21 cellular contexts compared by ENCODE assay signal in the genomic region with DNA sequence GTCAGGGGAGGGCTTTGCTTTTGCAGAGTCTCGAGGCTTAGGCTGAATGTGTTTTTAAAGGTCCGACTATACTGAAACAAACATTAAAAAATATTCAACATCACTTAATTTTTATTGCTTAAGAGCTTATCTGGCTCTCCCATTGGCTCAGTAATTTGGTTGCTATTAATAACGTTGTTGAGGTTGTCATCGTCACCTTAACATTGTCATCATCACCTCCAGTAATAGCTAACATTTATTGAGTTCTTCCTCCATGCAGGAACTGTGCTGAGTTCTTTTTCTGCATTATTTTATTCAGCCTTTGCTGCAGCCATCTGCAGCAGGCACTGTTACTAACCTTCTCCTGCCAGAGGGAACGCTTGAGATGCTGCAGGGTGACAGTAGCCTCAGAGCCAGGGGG. TPM values are rescaled to one million over a fixed set of nuclear protein-coding genes. Genes with fewer than 3 reads are reported as not detected.
A peak's percentile ranks its signal among the peaks of the same experiment; 100 is the strongest.
DNase-seq lines count a peak whose midpoint lies in the region; ATAC-seq and TF ChIP-seq lines count a peak whose summit lies in the region.
"Had no signal": no experiment of that assay in that cellular context is flagged by ENCODE, and none has a peak within 500 bp of the region (broad histone marks: within the 10 kb centered on the region; RNA-seq: fewer than 3 reads in every experiment).

No MANE protein-coding gene starts in this region.

- 86% methylated on average over 5 of the region's 5 CpGs for WGBS in sigmoid colon, 2 donors

- peaks cover 37 to 39% of the 10 kb centered on the region in 2 donors for H3K4me1 Mint-ChIP-seq in effector memory CD8-positive, alpha-beta T cell (ENCODE audit: low read depth in 2 of 2)

- ATAC-seq in effector memory CD8-positive, alpha-beta T cell (replicated peaks), result no peak
- ATAC-seq in GM19467 (IDR thresholded peaks at IDR 0.05; ENCODE audit: unreplicated experiment), result no peak
- ATAC-seq: A549, HepG2 had no signal

- peaks cover 7 to 72% (median 62%) of the 10 kb centered on the region in 11 experiments; a peak in 20 of 22 replicates for H4K20me1 ChIP-seq in BLaER1 treated with 17β-estradiol and CSF1 and Interleukin-3, amounts not matched to agents 10 nM and 100 nM

- TF ChIP-seq CTCF in left ventricle myocardium inferior (IDR thresholded peaks at IDR 0.05; ENCODE audit: borderline replicate concordance) (no peak), sigmoid colon (IDR thresholded peaks at IDR 0.05) (no peak)

- no peak overlapping the region for H3K9ac ChIP-seq in BLaER1 treated with 17β-estradiol and CSF1 and Interleukin-3, amounts not matched to agents 10 nM and 100 nM
- H3K9ac ChIP-seq: KMS-11 had no signal

- H3K27me3 ChIP-seq in BLaER1 treated with 17β-estradiol and CSF1 and Interleukin-3, amounts not matched to agents 10 nM and 100 nM, result peaks cover 0 to 73% (median 0%) of the 10 kb centered on the region in 11 experiments; a peak in 8 of 22 replicates
- H3K27me3 ChIP-seq in left ventricle myocardium inferior (ENCODE audit: low read depth) (no peaks in the 10 kb centered on the region), sigmoid colon (no peaks in the 10 kb centered on the region)

- H3K36me3 ChIP-seq in BLaER1 treated with 17β-estradiol and CSF1 and Interleukin-3, amounts not matched to agents 10 nM and 100 nM, result peaks cover 0 to 37% (median 24%) of the 10 kb centered on the region in 11 experiments; a peak in 17 of 22 replicates
- H3K36me3 ChIP-seq in left ventricle myocardium inferior (no peaks in the 10 kb centered on the region), sigmoid colon (no peaks in the 10 kb centered on the region)

- peaks cover 28 to 86% (median 71%) of the 10 kb centered on the region in 10 experiments for H3K4me1 ChIP-seq in BLaER1 treated with 17β-estradiol and CSF1 and Interleukin-3, amounts not matched to agents 10 nM and 100 nM
- H3K4me1 ChIP-seq in left ventricle myocardium inferior (peaks cover 76% of the 10 kb centered on the region), sigmoid colon (peaks cover 0 to 72% (median 61%) of the 10 kb centered on the region in 4 donors)
- H3K4me1 ChIP-seq: A549 had no signal

- intact Hi-C loops in left ventricle myocardium inferior (cut with micrococcal nuclease) (no loop called here), sigmoid colon (cut with DNase I) (no loop called here)

- no peak for DNase-seq in effector memory CD8-positive, alpha-beta T cell
- DNase-seq in left ventricle myocardium inferior, result no peak
- DNase-seq in sigmoid colon, result no peak
- no peak for DNase-seq in DMS114 treated with DMSO at 0.1 percent for 48 hours (lab: John Stamatoyannopoulos, UW; ENCODE audit: unreplicated experiment)
- DNase-seq in central memory CD4-positive, alpha-beta T cell, result no peak
- no peak for DNase-seq in superior temporal gyrus (ENCODE audit: extremely low spot score)
- DNase-seq: DMS79 treated with DMSO at 0.1 percent for 48 hours; H9; NCI-H1092; NCI-H1436 treated with DMSO at 0.1 percent for 48 hours; NCI-H2029; NCI-H345; NCI-H526 treated with DMSO at 0.1 percent for 48 hours; NK-92 treated with Interleukin-12 subunit alpha and Interleukin-12 subunit beta, amount 100 ng/mL, for 24 hours; SHP77 had no signal

- H3K36me3 Mint-ChIP-seq in effector memory CD8-positive, alpha-beta T cell (ENCODE audit: insufficient read depth), result peaks cover 3% of the 10 kb centered on the region

- H3K4me2 ChIP-seq in BLaER1 treated with 17β-estradiol and CSF1 and Interleukin-3, amounts not matched to agents 10 nM and 100 nM, result peak overlapping the region in 9 of 11 experiments; percentile 14 to 98 (median 66); a peak in 18 of 22 replicates
- H3K4me2 ChIP-seq: A549, KMS-11 had no signal

- H3K27ac Mint-ChIP-seq in effector memory CD8-positive, alpha-beta T cell, result peak overlapping the region; percentile 39 to 41
- H3K27ac Mint-ChIP-seq: H9 had no signal

- TF ChIP-seq EP300 in sigmoid colon (IDR thresholded peaks at IDR 0.05), result no peak

- H3K4me3 Mint-ChIP-seq in effector memory CD8-positive, alpha-beta T cell, result no peak overlapping the region
- H3K4me3 Mint-ChIP-seq: H9 had no signal

- H3K4me3 ChIP-seq in BLaER1 treated with 17β-estradiol and CSF1 and Interleukin-3, amounts not matched to agents 10 nM and 100 nM, result no peak overlapping the region
- H3K4me3 ChIP-seq in left ventricle myocardium inferior (peak overlapping the region; percentile 13), sigmoid colon (no peak overlapping the region)
- H3K4me3 ChIP-seq: A549, SK-N-MC had no signal

- H3K27ac ChIP-seq in BLaER1 treated with 17β-estradiol and CSF1 and Interleukin-3, amounts not matched to agents 10 nM and 100 nM, result no peak overlapping the region
- peak overlapping the region; percentile 80 for H3K27ac ChIP-seq in left ventricle myocardium inferior (replicated peaks)
- H3K27ac ChIP-seq in sigmoid colon, result peak overlapping the region; percentile 49 to 64 (median 63)
- H3K27ac ChIP-seq: A549, KMS-11, SK-N-MC had no signal

- TF ChIP-seq POLR2A in sigmoid colon (IDR thresholded peaks at IDR 0.05), result no peak

- H3K27me3 Mint-ChIP-seq in effector memory CD8-positive, alpha-beta T cell, result no peaks in the 10 kb centered on the region

- peaks cover 0 to 30% (median 17%) of the 10 kb centered on the region in 11 experiments; a peak in 14 of 22 replicates for H3K9me3 ChIP-seq in BLaER1 treated with 17β-estradiol and CSF1 and Interleukin-3, amounts not matched to agents 10 nM and 100 nM (replicated peaks in 1 of 11)
- H3K9me3 ChIP-seq in left ventricle myocardium inferior (replicated peaks), result no peaks in the 10 kb centered on the region
- no peaks in the 10 kb centered on the region for H3K9me3 ChIP-seq in sigmoid colon
- H3K9me3 ChIP-seq: A549 had no signal

- no peaks in the 10 kb centered on the region for H3K9me3 Mint-ChIP-seq in effector memory CD8-positive, alpha-beta T cell
- H3K9me3 Mint-ChIP-seq: H9 had no signal

RNA-seq across cellular contexts. Expression of a gene that starts 40.1 kb away (rescaled TPM):
- 15.5 TPM for total RNA-seq in left ventricle myocardium inferior
- 100 to 1,000 TPM in 1 of 4 donors, 10 to 100 TPM in 3; 41.3 to 102 (median 71.0) TPM for total RNA-seq in sigmoid colon
- 1 to 10 TPM in 2 of 3 donors, under 1 TPM in 1; 0.92 to 7.5 (median 2.4) TPM for polyA plus RNA-seq in sigmoid colon

Comparison
In these comparisons a context has a peak if more than half of its experiments do, and no peak if none do; other contexts are left out.
1. H3K27ac ChIP-seq: peak in left ventricle myocardium inferior (single experiment) and sigmoid colon (4 of 4); none in BLaER1 treated with 17β-estradiol and CSF1 and Interleukin-3, amounts not matched to agents 10 nM and 100 nM (0 of 11).